8 cellular contexts compared by ENCODE assay signal in the genomic region with DNA sequence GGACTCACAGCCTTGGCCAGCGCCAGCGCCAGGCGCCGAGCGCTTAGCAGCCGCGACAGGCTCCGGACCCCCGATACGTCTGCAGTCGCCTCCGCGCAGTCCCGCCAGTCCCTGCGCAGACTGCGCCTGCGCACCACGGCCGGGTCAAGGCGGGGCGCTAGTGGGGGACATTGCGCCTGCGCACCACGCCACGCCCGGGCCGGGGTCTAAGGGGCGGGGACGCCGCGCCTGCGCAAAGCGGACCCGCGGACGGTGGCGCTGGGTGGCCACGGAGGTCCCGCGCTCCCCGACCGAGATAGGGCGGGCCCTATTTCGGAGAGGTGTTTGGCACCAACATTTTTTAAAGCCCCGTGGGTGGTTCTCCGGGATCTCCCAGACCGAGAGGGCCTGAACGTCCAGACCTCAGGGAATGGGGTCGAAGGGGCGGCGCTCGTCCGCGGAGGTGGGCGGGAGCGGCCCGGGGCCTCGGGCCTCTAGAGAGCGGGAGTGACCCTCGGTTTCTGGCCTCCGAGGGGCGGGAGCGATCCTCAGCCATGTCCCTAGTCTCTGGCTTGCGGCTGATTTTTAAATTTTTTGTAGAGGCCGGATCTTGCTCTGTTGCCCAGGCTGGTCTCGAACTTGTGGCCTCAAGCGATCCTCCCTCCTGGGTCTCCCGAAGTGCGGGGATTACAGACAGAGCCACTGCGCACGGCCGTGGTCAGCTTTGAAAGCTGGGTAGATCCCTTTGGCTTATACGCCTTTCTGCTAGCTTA.
DNase-seq lines count a peak whose midpoint lies in the region; ATAC-seq and TF ChIP-seq lines count a peak whose summit lies in the region.
"Not testable (repeated sequence)": the region's sequence is repeated elsewhere in the genome, so short reads cannot be mapped to it uniquely, and the experiment has no call there.

No MANE protein-coding gene starts in this region.

- H4K20me1 ChIP-seq in HCT116 (ENCODE audit: insufficient read depth); Karpas-422 (ENCODE audit: insufficient read depth, low read depth, low read length): not testable (repeated sequence)

- H3K9me3 ChIP-seq in HCT116 (ENCODE audit: control insufficient read depth in 1 of 2, insufficient read depth in 1 of 2, low read depth in 1 of 2, low read length in 2 of 2); Karpas-422 (ENCODE audit: low read length); tibial artery: not testable (repeated sequence)

- POLR2A ChIA-PET in HCT116 (lab: Charles Lee); activated CD8-positive, alpha-beta T cell treated with anti-CD3 and anti-CD28 coated beads, Interleukin-2, amount 10 ng/mL, durations not matched to agents 7 days and 5 days (lab: Charles Lee): not testable (repeated sequence)

- not testable (repeated sequence) for H3K9me3 Mint-ChIP-seq in activated CD8-positive, alpha-beta T cell treated with anti-CD3 and anti-CD28 coated beads, Interleukin-2, amount 10 ng/mL, durations not matched to agents 7 days and 5 days (ENCODE audit: insufficient read depth); immature natural killer cell

- H2AFZ ChIP-seq in HCT116 (ENCODE audit: low read depth, low read length, poor library complexity, severe bottlenecking), result not testable (repeated sequence)
- peak overlapping the region; percentile 98; the same call in 1 of the 2 replicates for H2AFZ ChIP-seq in Karpas-422 (ENCODE audit: low read length)

- RAD21 ChIA-PET in HCT116 (lab: Charles Lee; ENCODE audit: low non-redundant PET in 1 of 2, low total read pairs in 2 of 2, uncharacterized antibody in 2 of 2, unreplicated experiment in 2 of 2), result not testable (repeated sequence)

- TF ChIP-seq RAD21 in HCT116 (IDR thresholded peaks at IDR 0.05; ENCODE audit: low read depth), result not testable (repeated sequence)

- not testable (repeated sequence) for H3K4me1 ChIP-seq in HCT116 (ENCODE audit: control insufficient read depth in 1 of 2, insufficient read depth in 2 of 2, low read length in 2 of 2); Karpas-422 (ENCODE audit: low read length); tibial artery

- H3K4me2 ChIP-seq in HCT116 (ENCODE audit: low read length) (peak overlapping the region; percentile 64), Karpas-422 (ENCODE audit: low read depth, low read length, poor library complexity, severe bottlenecking) (peak overlapping the region; percentile 80)

- not testable (repeated sequence) for H3K9me2 ChIP-seq in HCT116 (ENCODE audit: insufficient read depth); Karpas-422 (replicated peaks; ENCODE audit: insufficient read depth, low read length)

- H3K36me3 ChIP-seq in HCT116 (ENCODE audit: control insufficient read depth in 1 of 2, insufficient read depth in 2 of 2, low read length in 2 of 2); Karpas-422 (ENCODE audit: insufficient read depth, low read length); tibial artery: not testable (repeated sequence)

- CTCF ChIA-PET in HCT116 (lab: Charles Lee), result not testable (repeated sequence)
- CTCF ChIA-PET in activated CD8-positive, alpha-beta T cell treated with anti-CD3 and anti-CD28 coated beads, Interleukin-2, amount 10 ng/mL, durations not matched to agents 7 days and 5 days (lab: Charles Lee), result interaction anchor here (1.4 kb wide), 1 partner anchor 29 kb away, joined by 5 read pairs; no protein-coding TSS in a partner anchor

- DNase-seq in HCT116 (ENCODE audit: low read depth, low spot score) (peak; percentile 38), Karpas-422 (peak; percentile 95), coronary artery (ENCODE audit: low spot score) (peak; percentile 80), immature natural killer cell (peak; percentile 86 to 89 (median 87)), tibial artery (peak; percentile 82 to 93)
- DNase-seq in activated CD8-positive, alpha-beta T cell treated with anti-CD3 and anti-CD28 coated beads, Interleukin-2, amount 10 ng/mL, durations not matched to agents 7 days and 5 days, result peak; percentile 89
- not testable (repeated sequence) for DNase-seq in retinal pigment epithelial cell (ENCODE audit: low read depth)

- not testable (repeated sequence) for BruUV-seq in HCT116 (replicated peaks; lab: Mats Ljungman, UMichigan)

- H3K27ac ChIP-seq in HCT116 (ENCODE audit: low read depth, low read length), result peak overlapping the region; percentile 68
- H3K27ac ChIP-seq in Karpas-422 (ENCODE audit: low read length), result not testable (repeated sequence)
- H3K27ac ChIP-seq in coronary artery, result peak overlapping the region; percentile 72 to 88
- H3K27ac ChIP-seq in tibial artery, result peak overlapping the region; percentile 81 to 83

- H3K4me1 Mint-ChIP-seq in activated CD8-positive, alpha-beta T cell treated with anti-CD3 and anti-CD28 coated beads, Interleukin-2, amount 10 ng/mL, durations not matched to agents 7 days and 5 days (ENCODE audit: low read depth), result peaks cover 11% of the 10 kb centered on the region
- H3K4me1 Mint-ChIP-seq in immature natural killer cell, result peaks cover 5 to 13% of the 10 kb centered on the region in 2 donors

- not testable (repeated sequence) for H3K27me3 Mint-ChIP-seq in activated CD8-positive, alpha-beta T cell treated with anti-CD3 and anti-CD28 coated beads, Interleukin-2, amount 10 ng/mL, durations not matched to agents 7 days and 5 days (ENCODE audit: low read depth); immature natural killer cell (ENCODE audit: low read depth in 3 of 3)

- H3K36me3 Mint-ChIP-seq in activated CD8-positive, alpha-beta T cell treated with anti-CD3 and anti-CD28 coated beads, Interleukin-2, amount 10 ng/mL, durations not matched to agents 7 days and 5 days (ENCODE audit: low read depth); immature natural killer cell: not testable (repeated sequence)

- intact Hi-C loops in HCT116 (cut with micrococcal nuclease); tibial artery (cut with DNase I; ENCODE audit: low total_unique reads): not testable (repeated sequence)

- H3K9ac ChIP-seq in HCT116 (ENCODE audit: low read length) (peak overlapping the region; percentile 67), Karpas-422 (ENCODE audit: low read length) (peak overlapping the region; percentile 83)

- peak; percentile 89 for ATAC-seq in HCT116
- peak; percentile 87 for ATAC-seq in activated CD8-positive, alpha-beta T cell treated with anti-CD3 and anti-CD28 coated beads, Interleukin-2, amount 10 ng/mL, durations not matched to agents 7 days and 5 days

- H3K27me3 ChIP-seq in HCT116 (ENCODE audit: insufficient read depth, low read length); Karpas-422 (ENCODE audit: low read length); tibial artery: not testable (repeated sequence)

- not testable (repeated sequence) for TF ChIP-seq CTCF in GM12875 (IDR thresholded peaks at IDR 0.05; ENCODE audit: borderline replicate concordance, insufficient read depth, low read depth, low read length); HCT116 (IDR thresholded peaks at IDR 0.05 in 2 of 3, conservative IDR thresholded peaks at IDR 0.05 in 1 of 3; ENCODE audit: borderline replicate concordance in 1 of 3, insufficient read depth in 1 of 3, low read depth in 2 of 3, low read length in 2 of 3); coronary artery (IDR thresholded peaks at IDR 0.05); retinal pigment epithelial cell (conservative IDR thresholded peaks at IDR 0.05; ENCODE audit: low read depth, low read length)
- peak in 1 of 2 experiments; percentile 29 for TF ChIP-seq CTCF in tibial artery (IDR thresholded peaks at IDR 0.05)

- not testable (repeated sequence) for TF ChIP-seq POLR2A in HCT116 (IDR thresholded peaks at IDR 0.05; ENCODE audit: borderline replicate concordance, extremely low read depth, insufficient read depth, insufficient read length)

- peak overlapping the region; percentile 85 for H3K27ac Mint-ChIP-seq in activated CD8-positive, alpha-beta T cell treated with anti-CD3 and anti-CD28 coated beads, Interleukin-2, amount 10 ng/mL, durations not matched to agents 7 days and 5 days
- H3K27ac Mint-ChIP-seq in immature natural killer cell, result peak overlapping the region in 4 of 6 donors; percentile 40 to 87 (median 60)

- H3K79me2 ChIP-seq in HCT116 (ENCODE audit: insufficient read depth, low read length) (peaks cover 15% of the 10 kb centered on the region), Karpas-422 (ENCODE audit: low read length) (peaks cover 21% of the 10 kb centered on the region)

- peak overlapping the region; percentile 64 for H3K4me3 ChIP-seq in GM12875 (ENCODE audit: low read depth, low read length)
- H3K4me3 ChIP-seq in HCT116 (replicated peaks in 1 of 2; ENCODE audit: low read depth in 1 of 2, low read length in 2 of 2), result peak overlapping the region; percentile 50 to 59
- H3K4me3 ChIP-seq in Karpas-422 (ENCODE audit: low read length), result peak overlapping the region; percentile 81
- peak overlapping the region; percentile 76 for H3K4me3 ChIP-seq in coronary artery
- H3K4me3 ChIP-seq in retinal pigment epithelial cell (ENCODE audit: low read length), result peak overlapping the region; percentile 58
- peak overlapping the region; percentile 70 to 76 for H3K4me3 ChIP-seq in tibial artery

- peak overlapping the region; percentile 84 for H3K4me3 Mint-ChIP-seq in activated CD8-positive, alpha-beta T cell treated with anti-CD3 and anti-CD28 coated beads, Interleukin-2, amount 10 ng/mL, durations not matched to agents 7 days and 5 days
- peak overlapping the region; percentile 69 to 87 (median 80) for H3K4me3 Mint-ChIP-seq in immature natural killer cell

TF ChIP-seq in HCT116, 20 proteins besides CTCF, POLR2A, EP300 and RAD21:
- TF ChIP-seq TCF7L2 (IDR thresholded peaks at IDR 0.05; ENCODE audit: borderline replicate concordance, extremely low read depth, insufficient read depth, insufficient read length) (peak; percentile 40), POLR2AphosphoS5 (IDR thresholded peaks at IDR 0.05; ENCODE audit: low read depth, low read length) (peak; percentile 70)
